Comparison of ENCODE assay signal across 1 cellular context in genomic region chr2:106129150-106129549, GRCh38.
TF ChIP-seq lines count a peak whose summit lies in the region.

No MANE protein-coding gene starts in this region.

TF ChIP-seq in SK-N-SH, 30 proteins besides CTCF, POLR2A, EP300 and RAD21 (continued from another document):
- TF ChIP-seq GATA2 (CRISPR knock-in tag; IDR thresholded peaks at IDR 0.05) (no peak), GABPA (IDR thresholded peaks at IDR 0.05; ENCODE audit: low read depth) (no peak)
